13 cellular contexts compared by ENCODE assay signal in the genomic region with DNA sequence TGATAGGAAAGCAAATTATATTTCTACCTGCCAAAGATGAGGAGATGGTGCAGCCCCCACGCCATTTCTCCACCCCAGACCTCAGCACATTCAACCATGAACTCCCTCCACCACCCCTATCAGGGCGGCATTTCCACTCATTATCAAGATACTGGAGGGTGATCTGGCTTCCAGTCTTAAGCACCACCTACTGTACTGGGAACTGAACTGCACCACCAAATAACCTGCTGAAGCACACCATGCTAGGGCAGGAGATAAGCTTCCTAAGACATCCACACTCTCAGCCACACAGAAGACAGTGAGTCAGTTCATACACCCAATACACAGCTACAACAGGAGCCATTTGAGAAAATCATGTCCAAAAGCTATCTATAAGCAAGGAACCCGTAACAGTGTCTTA.
DNase-seq lines count a peak whose midpoint lies in the region; ATAC-seq and TF ChIP-seq lines count a peak whose summit lies in the region.
"Had no signal": no experiment of that assay in that cellular context is flagged by ENCODE, and none has a peak within 500 bp of the region (broad histone marks: within the 10 kb centered on the region; RNA-seq: fewer than 3 reads in every experiment).

No MANE protein-coding gene starts in this region.

- H3K4me3 ChIP-seq in BE2C (ENCODE audit: low read depth, low read length) (no peak overlapping the region), RWPE2 (ENCODE audit: severe bottlenecking) (no peak overlapping the region), fibroblast of mammary gland (ENCODE audit: control insufficient read depth, low read depth, low read length) (no peak overlapping the region)
- H3K4me3 ChIP-seq: dorsolateral prefrontal cortex, heart left ventricle, lung had no signal

- POLR2A ChIA-PET in HEK293T (lab: Yijun Ruan, JAX) = no interaction called here
- POLR2A ChIA-PET in GM10248 (lab: Yijun Ruan, JAX) = no interaction called here

- H3K27ac Mint-ChIP-seq in stimulated activated naive B cell treated with anti-CD40 and anti-IgM and Interleukin-4, amounts not matched to agents 10 μg/mL and 1 μg/mL and 100 μg/mL, for 72 hours = no peak overlapping the region
- H3K27ac Mint-ChIP-seq: CD4-positive, alpha-beta memory T cell; stimulated activated memory B cell treated with anti-CD40 and anti-IgM and Interleukin-4, amounts not matched to agents 10 μg/mL and 1 μg/mL and 100 μg/mL, for 72 hours had no signal

- no peaks in the 10 kb centered on the region for H3K4me1 ChIP-seq in BE2C
- no peaks in the 10 kb centered on the region for H3K4me1 ChIP-seq in RWPE2 (ENCODE audit: insufficient read depth, poor library complexity, severe bottlenecking)
- H3K4me1 ChIP-seq: heart left ventricle had no signal

- peak; percentile 40 for TF ChIP-seq CTCF in BE2C (IDR thresholded peaks at IDR 0.05; ENCODE audit: low read depth, low read length)
- peak; percentile 33 for TF ChIP-seq CTCF in RWPE2 (IDR thresholded peaks at IDR 0.05; ENCODE audit: poor library complexity, severe bottlenecking)
- TF ChIP-seq CTCF in fibroblast of mammary gland (conservative IDR thresholded peaks at IDR 0.05; ENCODE audit: control insufficient read depth, insufficient read depth, low read depth, low read length) = peak; percentile 34
- TF ChIP-seq CTCF in GM10248 (IDR thresholded peaks at IDR 0.05; ENCODE audit: control extremely low read depth, extremely low read depth, low read depth, missing control alignments) = no peak

- peak; percentile 54; the same call in 2 of the 3 replicates for ATAC-seq in RWPE2 (ENCODE audit: low read depth)
- no peak for ATAC-seq in stimulated activated naive B cell treated with anti-CD40 and anti-IgM and Interleukin-4, amounts not matched to agents 10 μg/mL and 1 μg/mL and 100 μg/mL, for 72 hours (replicated peaks)
- ATAC-seq: heart left ventricle; stimulated activated memory B cell treated with anti-CD40 and anti-IgM and Interleukin-4, amounts not matched to agents 10 μg/mL and 1 μg/mL and 100 μg/mL, for 72 hours had no signal

- H3K27me3 Mint-ChIP-seq in stimulated activated naive B cell treated with anti-CD40 and anti-IgM and Interleukin-4, amounts not matched to agents 10 μg/mL and 1 μg/mL and 100 μg/mL, for 72 hours = peaks cover 11 to 15% of the 10 kb centered on the region in 2 donors

- H3K4me1 Mint-ChIP-seq in stimulated activated naive B cell treated with anti-CD40 and anti-IgM and Interleukin-4, amounts not matched to agents 10 μg/mL and 1 μg/mL and 100 μg/mL, for 72 hours = no peaks in the 10 kb centered on the region
- H3K4me1 Mint-ChIP-seq: CD4-positive, alpha-beta memory T cell; stimulated activated memory B cell treated with anti-CD40 and anti-IgM and Interleukin-4, amounts not matched to agents 10 μg/mL and 1 μg/mL and 100 μg/mL, for 72 hours had no signal

- H3K27ac ChIP-seq in RWPE2 (ENCODE audit: poor library complexity, severe bottlenecking) = no peak overlapping the region
- H3K27ac ChIP-seq: dorsolateral prefrontal cortex, heart left ventricle had no signal

- H3K36me3 ChIP-seq in BE2C (no peaks in the 10 kb centered on the region), RWPE2 (ENCODE audit: low read depth) (no peaks in the 10 kb centered on the region)
- H3K36me3 ChIP-seq: heart left ventricle had no signal

- DNase-seq in BE2C (no peak), HEK293T (ENCODE audit: extremely low spot score) (peak; percentile 4), RWPE2 (ENCODE audit: low spot score) (no peak), fibroblast of mammary gland (ENCODE audit: low read depth) (peak; percentile 28), RKO (ENCODE audit: low spot score) (no peak), GM10248 (ENCODE audit: extremely low spot score) (no peak), NCI-H748 (lab: John Stamatoyannopoulos, UW; ENCODE audit: unreplicated experiment) (no peak)
- no peak for DNase-seq in stimulated activated naive B cell treated with anti-CD40 and anti-IgM and Interleukin-4, amounts not matched to agents 10 μg/mL and 1 μg/mL and 100 μg/mL, for 72 hours
- DNase-seq: CD4-positive, alpha-beta memory T cell; dorsolateral prefrontal cortex; heart left ventricle had no signal

- peaks cover 24 to 35% of the 10 kb centered on the region in 2 donors for H3K9me3 Mint-ChIP-seq in stimulated activated naive B cell treated with anti-CD40 and anti-IgM and Interleukin-4, amounts not matched to agents 10 μg/mL and 1 μg/mL and 100 μg/mL, for 72 hours

- H3K4me3 Mint-ChIP-seq in stimulated activated naive B cell treated with anti-CD40 and anti-IgM and Interleukin-4, amounts not matched to agents 10 μg/mL and 1 μg/mL and 100 μg/mL, for 72 hours = no peak overlapping the region
- H3K4me3 Mint-ChIP-seq: CD4-positive, alpha-beta memory T cell; stimulated activated memory B cell treated with anti-CD40 and anti-IgM and Interleukin-4, amounts not matched to agents 10 μg/mL and 1 μg/mL and 100 μg/mL, for 72 hours had no signal

- H3K36me3 Mint-ChIP-seq in stimulated activated naive B cell treated with anti-CD40 and anti-IgM and Interleukin-4, amounts not matched to agents 10 μg/mL and 1 μg/mL and 100 μg/mL, for 72 hours = peaks cover 5 to 14% of the 10 kb centered on the region in 2 donors
- H3K36me3 Mint-ChIP-seq: stimulated activated memory B cell treated with anti-CD40 and anti-IgM and Interleukin-4, amounts not matched to agents 10 μg/mL and 1 μg/mL and 100 μg/mL, for 72 hours had no signal

- H3K27me3 ChIP-seq in BE2C = no peaks in the 10 kb centered on the region
- H3K27me3 ChIP-seq in RWPE2 (ENCODE audit: insufficient read depth, poor library complexity, severe bottlenecking) = no peaks in the 10 kb centered on the region
- H3K27me3 ChIP-seq: dorsolateral prefrontal cortex, heart left ventricle had no signal

- CTCF ChIA-PET in HEK293T (lab: Yijun Ruan, JAX) (no interaction called here), GM10248 (lab: Yijun Ruan, JAX) (no interaction called here)

- no peaks in the 10 kb centered on the region for H3K9me3 ChIP-seq in BE2C
- no peaks in the 10 kb centered on the region for H3K9me3 ChIP-seq in RWPE2 (ENCODE audit: severe bottlenecking)

TF ChIP-seq in HEK293T, 16 proteins besides CTCF, POLR2A, EP300 and RAD21:
- TF ChIP-seq ARNT (IDR thresholded peaks at IDR 0.05) = no peak
- no peak for TF ChIP-seq FOXM1 (IDR thresholded peaks at IDR 0.05; ENCODE audit: borderline replicate concordance)
- TF ChIP-seq SP1 (IDR thresholded peaks at IDR 0.05) = no peak
- no peak for TF ChIP-seq L3MBTL2 (conservative IDR thresholded peaks at IDR 0.05)
- TF ChIP-seq SUZ12 (IDR thresholded peaks at IDR 0.05) = no peak
- no peak for TF ChIP-seq NFRKB (IDR thresholded peaks at IDR 0.05)
- no peak for TF ChIP-seq ELF4 (IDR thresholded peaks at IDR 0.05)
- no peak for TF ChIP-seq TARDBP (IDR thresholded peaks at IDR 0.05)
- TF ChIP-seq, protein P1, sequence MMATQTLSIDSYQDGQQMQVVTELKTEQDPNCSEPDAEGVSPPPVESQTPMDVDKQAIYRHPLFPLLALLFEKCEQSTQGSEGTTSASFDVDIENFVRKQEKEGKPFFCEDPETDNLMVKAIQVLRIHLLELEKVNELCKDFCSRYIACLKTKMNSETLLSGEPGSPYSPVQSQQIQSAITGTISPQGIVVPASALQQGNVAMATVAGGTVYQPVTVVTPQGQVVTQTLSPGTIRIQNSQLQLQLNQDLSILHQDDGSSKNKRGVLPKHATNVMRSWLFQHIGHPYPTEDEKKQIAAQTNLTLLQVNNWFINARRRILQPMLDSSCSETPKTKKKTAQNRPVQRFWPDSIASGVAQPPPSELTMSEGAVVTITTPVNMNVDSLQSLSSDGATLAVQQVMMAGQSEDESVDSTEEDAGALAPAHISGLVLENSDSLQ (IDR thresholded peaks at IDR 0.05) = no peak
- no peak for TF ChIP-seq FOXK2 (IDR thresholded peaks at IDR 0.05)

Comparison
In these comparisons a context has a peak if more than half of its experiments do, and no peak if none do; other contexts are left out.
1. DNase-seq: peak in HEK293T (single experiment) and fibroblast of mammary gland (single experiment); none in BE2C (single experiment), RWPE2 (single experiment), stimulated activated naive B cell treated with anti-CD40 and anti-IgM and Interleukin-4, amounts not matched to agents 10 μg/mL and 1 μg/mL and 100 μg/mL, for 72 hours (single experiment), RKO (single experiment), GM10248 (single experiment) and NCI-H748 (single experiment).